14 cellular contexts compared by ENCODE assay signal in the genomic region with DNA sequence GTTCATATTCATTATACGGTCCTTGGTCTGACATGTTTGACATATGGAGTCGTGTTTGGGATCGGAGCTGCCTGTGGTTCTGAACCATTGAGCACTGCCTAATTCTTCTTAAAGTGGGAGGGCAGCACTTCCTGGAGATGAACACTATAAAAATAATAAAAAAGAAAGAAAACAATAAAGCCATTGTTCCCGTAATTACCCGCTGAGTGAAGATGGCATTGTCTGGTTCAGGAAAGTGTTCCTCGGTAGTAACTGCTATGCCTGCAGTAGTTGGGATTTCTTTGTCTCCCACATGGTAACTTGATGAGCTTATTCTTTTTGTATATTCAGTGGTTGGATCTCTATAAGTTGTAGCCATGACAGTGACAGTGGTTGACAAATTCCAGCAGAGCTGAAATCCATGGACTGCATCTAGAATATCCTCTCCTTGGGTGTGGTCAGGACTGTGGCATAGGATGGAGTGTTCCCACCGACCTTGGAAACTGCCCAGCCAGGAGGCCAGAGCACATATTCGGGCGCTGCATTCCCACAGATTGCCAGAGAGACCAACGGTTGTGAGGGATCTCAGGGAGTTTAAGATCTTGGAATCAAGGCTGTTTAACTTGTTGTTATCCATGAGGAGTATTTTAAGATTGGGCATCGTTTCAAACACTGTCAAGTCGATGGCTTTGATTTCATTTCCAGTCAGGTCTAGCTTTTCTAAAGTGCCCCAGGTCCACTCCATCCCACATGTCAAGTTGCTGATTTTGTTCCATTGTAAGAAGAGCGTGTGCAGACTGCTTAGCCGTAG. TPM values are rescaled to one million over a fixed set of nuclear protein-coding genes. Genes with fewer than 3 reads are reported as not detected.
A peak's percentile ranks its signal among the peaks of the same experiment; 100 is the strongest.
DNase-seq lines count a peak whose midpoint lies in the region; ATAC-seq and TF ChIP-seq lines count a peak whose summit lies in the region.
"Had no signal": no experiment of that assay in that cellular context is flagged by ENCODE, and none has a peak within 500 bp of the region (broad histone marks: within the 10 kb centered on the region; RNA-seq: fewer than 3 reads in every experiment).

No MANE protein-coding gene starts in this region.

- H3K14ac ChIP-seq in H9 (ENCODE audit: insufficient read depth, low read length) = no peak overlapping the region

- no peak overlapping the region for H2BK12ac ChIP-seq in H9 (ENCODE audit: insufficient read length, low read depth, low read length)

- no peaks in the 10 kb centered on the region for H3K23me2 ChIP-seq in H9 (ENCODE audit: insufficient read length, low read depth, low read length, poor library complexity, severe bottlenecking)

- peak overlapping the region in 2 of 3 experiments; percentile 65 to 69; a peak in 4 of 7 replicates for H3K27ac Mint-ChIP-seq in H9
- H3K27ac Mint-ChIP-seq in WTC11 = peak overlapping the region; percentile 85
- peak overlapping the region; percentile 97 for H3K27ac Mint-ChIP-seq in glutamatergic neuron (ENCODE audit: unreplicated experiment)
- H3K27ac Mint-ChIP-seq in progenitor cell of endocrine pancreas = peak overlapping the region; percentile 40
- H3K27ac Mint-ChIP-seq in activated T-helper 2 cell treated with anti-CD3 and anti-CD28 coated beads, Interferon-gamma antibody, Interleukin-2, Interleukin-4, amounts not matched to agents 10 μg/mL and 5 μg/mL and 100 μg/mL, durations not matched to agents 14 hours and 24 hours and 36 hours = no peak overlapping the region
- H3K27ac Mint-ChIP-seq: T-cell had no signal

- no peak overlapping the region for H3K4ac ChIP-seq in H9 (ENCODE audit: low read depth, low read length)

- H4K5ac ChIP-seq in H9 (ENCODE audit: insufficient read length, low read depth, low read length) = no peak overlapping the region

- peaks cover 6% of the 10 kb centered on the region for H3K79me1 ChIP-seq in H9 (ENCODE audit: insufficient read depth, low read depth, low read length, poor library complexity, severe bottlenecking)

- H3K4me1 ChIP-seq in H9 (ENCODE audit: insufficient read depth, low read length) (peaks cover 6% of the 10 kb centered on the region; the same call in 1 of the 2 replicates), right lobe of liver (peaks cover 0 to 7% (median 3%) of the 10 kb centered on the region in 4 donors)

- H2AK5ac ChIP-seq in H9 (ENCODE audit: insufficient read length, low read length) = no peak overlapping the region

- peaks cover 90% of the 10 kb centered on the region in 2 experiments for H3K4me1 Mint-ChIP-seq in H9
- peaks cover 93% of the 10 kb centered on the region for H3K4me1 Mint-ChIP-seq in WTC11
- H3K4me1 Mint-ChIP-seq in glutamatergic neuron (ENCODE audit: low read depth, unreplicated experiment) = peaks cover 65% of the 10 kb centered on the region
- H3K4me1 Mint-ChIP-seq in progenitor cell of endocrine pancreas (ENCODE audit: low read depth) = peaks cover 52% of the 10 kb centered on the region
- H3K4me1 Mint-ChIP-seq in activated T-helper 2 cell treated with anti-CD3 and anti-CD28 coated beads, Interferon-gamma antibody, Interleukin-2, Interleukin-4, amounts not matched to agents 10 μg/mL and 5 μg/mL and 100 μg/mL, durations not matched to agents 14 hours and 24 hours and 36 hours (ENCODE audit: low read depth) = peaks cover 21% of the 10 kb centered on the region

- no peak overlapping the region for H4K91ac ChIP-seq in H9 (ENCODE audit: insufficient read length, low read depth, low read length)

- CTCF ChIA-PET in WTC11 (lab: Charles Lee) = interaction anchor here (1.0 to 1.2 kb wide), 3 partner anchors 47 to 84 kb away, joined by 3 to 5 read pairs (median 3); no protein-coding TSS in a partner anchor

- H3K27me3 ChIP-seq in H9 (ENCODE audit: insufficient read depth, low read length) (no peaks in the 10 kb centered on the region), right lobe of liver (no peaks in the 10 kb centered on the region)
- H3K27me3 ChIP-seq: vagina had no signal

- POLR2A ChIA-PET in WTC11 (lab: Charles Lee) = no interaction called here

- no peak overlapping the region for H2BK20ac ChIP-seq in H9 (ENCODE audit: low read depth, low read length, poor library complexity, severe bottlenecking)

- H4K20me1 ChIP-seq in H9 (ENCODE audit: control insufficient read depth, insufficient read depth, insufficient read length) = no peaks in the 10 kb centered on the region

- H3K4me2 ChIP-seq in H9 (ENCODE audit: insufficient read depth, insufficient read length, low read length) = no peak overlapping the region

- H3K56ac ChIP-seq in H9 (ENCODE audit: insufficient read length, low read depth, low read length) = no peak overlapping the region

- no peak overlapping the region for H3K9ac ChIP-seq in H9 (ENCODE audit: extremely low read depth, insufficient read length, low read length)

- no CpG with 5 or more reads among the region's 14 CpGs for WGBS in H9 (ENCODE audit: extremely low coverage, insufficient read length, low lambda C conversion rate)
- 87% methylated on average over 10 of the region's 14 CpGs for WGBS in right lobe of liver (ENCODE audit: insufficient coverage, low coverage, low lambda C conversion rate, missing lambda C conversion rate)

- no peak overlapping the region for H3T11ph ChIP-seq in H9 (ENCODE audit: low read length)

- no peak for TF ChIP-seq POLR2A in right lobe of liver (IDR thresholded peaks at IDR 0.05)

- ATAC-seq in WTC11 (no peak), right lobe of liver (no peak)
- ATAC-seq: T-cell had no signal

- H3K79me2 ChIP-seq in H9 (ENCODE audit: insufficient read depth, low read length) = peaks cover 2% of the 10 kb centered on the region; the same call in 1 of the 2 replicates

- H3K4me3 Mint-ChIP-seq in H9 (no peak overlapping the region), WTC11 (no peak overlapping the region), glutamatergic neuron (ENCODE audit: unreplicated experiment) (peak overlapping the region; percentile 88), progenitor cell of endocrine pancreas (ENCODE audit: low read depth) (peak overlapping the region; percentile 18)
- H3K4me3 Mint-ChIP-seq in activated T-helper 2 cell treated with anti-CD3 and anti-CD28 coated beads, Interferon-gamma antibody, Interleukin-2, Interleukin-4, amounts not matched to agents 10 μg/mL and 5 μg/mL and 100 μg/mL, durations not matched to agents 14 hours and 24 hours and 36 hours (ENCODE audit: low read depth) = no peak overlapping the region
- H3K4me3 Mint-ChIP-seq: T-cell had no signal

- no peak overlapping the region for H3K4me3 ChIP-seq in right lobe of liver
- H3K4me3 ChIP-seq: psoas muscle, vagina had no signal

- no peak for DNase-seq in H9
- DNase-seq in WTC11 (ENCODE audit: low spot score) = no peak
- no peak for DNase-seq in glutamatergic neuron
- DNase-seq in progenitor cell of endocrine pancreas (ENCODE audit: low spot score, unreplicated experiment) = no peak
- no peak for DNase-seq in NCI-H345 (lab: John Stamatoyannopoulos, UW)
- no peak for DNase-seq in NCI-H2107 (lab: John Stamatoyannopoulos, UW)
- no peak for DNase-seq in right lobe of liver
- DNase-seq in activated T-helper 2 cell treated with anti-CD3 and anti-CD28 coated beads, Interferon-gamma antibody, Interleukin-2, Interleukin-4, amounts not matched to agents 10 μg/mL and 5 μg/mL and 100 μg/mL, durations not matched to agents 14 hours and 24 hours and 36 hours (ENCODE audit: low spot score) = no peak
- DNase-seq: activated CD4-positive, alpha-beta T cell treated with anti-CD3 and anti-CD28 coated beads for 1 hour; psoas muscle; stimulated activated CD4-positive, alpha-beta T cell treated with anti-CD3 and anti-CD28 coated beads, Interleukin-2, amount 100 ng/mL, for 48 hours; T-cell had no signal

- H3K27me3 Mint-ChIP-seq in H9 (ENCODE audit: low read depth) (no peaks in the 10 kb centered on the region), WTC11 (ENCODE audit: low read depth) (no peaks in the 10 kb centered on the region), glutamatergic neuron (ENCODE audit: unreplicated experiment) (peaks cover 5% of the 10 kb centered on the region), progenitor cell of endocrine pancreas (no peaks in the 10 kb centered on the region)
- peaks cover 16% of the 10 kb centered on the region for H3K27me3 Mint-ChIP-seq in activated T-helper 2 cell treated with anti-CD3 and anti-CD28 coated beads, Interferon-gamma antibody, Interleukin-2, Interleukin-4, amounts not matched to agents 10 μg/mL and 5 μg/mL and 100 μg/mL, durations not matched to agents 14 hours and 24 hours and 36 hours (ENCODE audit: low read depth)

- no peak overlapping the region for H3K23ac ChIP-seq in H9 (ENCODE audit: insufficient read length, low read depth, low read length)

- no peaks in the 10 kb centered on the region for H3K9me3 Mint-ChIP-seq in H9
- peaks cover 4% of the 10 kb centered on the region; the same call in 1 of the 2 replicates for H3K9me3 Mint-ChIP-seq in WTC11
- peaks cover 8% of the 10 kb centered on the region for H3K9me3 Mint-ChIP-seq in glutamatergic neuron (ENCODE audit: unreplicated experiment)
- no peaks in the 10 kb centered on the region for H3K9me3 Mint-ChIP-seq in progenitor cell of endocrine pancreas (ENCODE audit: low read depth)
- no peaks in the 10 kb centered on the region for H3K9me3 Mint-ChIP-seq in activated T-helper 2 cell treated with anti-CD3 and anti-CD28 coated beads, Interferon-gamma antibody, Interleukin-2, Interleukin-4, amounts not matched to agents 10 μg/mL and 5 μg/mL and 100 μg/mL, durations not matched to agents 14 hours and 24 hours and 36 hours
- H3K9me3 Mint-ChIP-seq: T-cell had no signal

- no peak overlapping the region for H2AFZ ChIP-seq in H9 (ENCODE audit: low read length)

- H3K27ac ChIP-seq in H9 (ENCODE audit: insufficient read length, low read depth, low read length) (no peak overlapping the region), right lobe of liver (no peak overlapping the region)
- H3K27ac ChIP-seq: C4-2B, psoas muscle, vagina had no signal

- peaks cover 0 to 6% (median 0%) of the 10 kb centered on the region in 3 experiments; a peak in 2 of 7 replicates for H3K36me3 Mint-ChIP-seq in H9 (ENCODE audit: insufficient read depth in 1 of 3, low read depth in 3 of 3)
- 0 out of 2 replicates have a peak, but pooled peaks cover 2% of the 10 kb centered on the region for H3K36me3 Mint-ChIP-seq in WTC11
- H3K36me3 Mint-ChIP-seq in glutamatergic neuron (ENCODE audit: unreplicated experiment) = no peaks in the 10 kb centered on the region
- H3K36me3 Mint-ChIP-seq in progenitor cell of endocrine pancreas (ENCODE audit: insufficient read depth) = peaks cover 1% of the 10 kb centered on the region
- H3K36me3 Mint-ChIP-seq in activated T-helper 2 cell treated with anti-CD3 and anti-CD28 coated beads, Interferon-gamma antibody, Interleukin-2, Interleukin-4, amounts not matched to agents 10 μg/mL and 5 μg/mL and 100 μg/mL, durations not matched to agents 14 hours and 24 hours and 36 hours (ENCODE audit: low read depth) = no peaks in the 10 kb centered on the region
- H3K36me3 Mint-ChIP-seq: T-cell had no signal

- no peak for TF ChIP-seq CTCF in H9 (conservative IDR thresholded peaks at IDR 0.05)
- TF ChIP-seq CTCF in WTC11 (IDR thresholded peaks at IDR 0.05) = no peak
- no peak for TF ChIP-seq CTCF in glutamatergic neuron (IDR thresholded peaks at IDR 0.05; ENCODE audit: partially characterized antibody, unreplicated experiment)
- TF ChIP-seq CTCF in progenitor cell of endocrine pancreas (IDR thresholded peaks at IDR 0.05; ENCODE audit: unreplicated experiment) = no peak
- TF ChIP-seq CTCF in right lobe of liver (IDR thresholded peaks at IDR 0.05) = no peak

- H2BK120ac ChIP-seq in H9 (ENCODE audit: low read depth, low read length, poor library complexity, severe bottlenecking) = no peak overlapping the region

- H3K9me3 ChIP-seq in H9 (ENCODE audit: control insufficient read depth, low read depth, low read length) (no peaks in the 10 kb centered on the region), right lobe of liver (no peaks in the 10 kb centered on the region)
- H3K9me3 ChIP-seq: psoas muscle, vagina had no signal

- no peak overlapping the region for H2BK5ac ChIP-seq in H9 (ENCODE audit: insufficient read length, low read length)

- H4K8ac ChIP-seq in H9 (replicated peaks; ENCODE audit: insufficient read length, low read depth, low read length) = no peak overlapping the region

- no peak overlapping the region for H3K18ac ChIP-seq in H9 (ENCODE audit: insufficient read length, low read depth, low read length)

- intact Hi-C loops in right lobe of liver (cut with DNase I) = no loop called here
- intact Hi-C loops in activated T-helper 2 cell treated with anti-CD3 and anti-CD28 coated beads, Interferon-gamma antibody, Interleukin-2, Interleukin-4, amounts not matched to agents 10 μg/mL and 5 μg/mL and 100 μg/mL, durations not matched to agents 14 hours and 24 hours and 36 hours (cut with micrococcal nuclease) = no loop called here

- H2BK15ac ChIP-seq in H9 (ENCODE audit: low read depth, low read length) = no peak overlapping the region

- no peaks in the 10 kb centered on the region for H3K36me3 ChIP-seq in right lobe of liver
- H3K36me3 ChIP-seq: vagina had no signal

RNA-seq across cellular contexts. Expression of a gene that starts 1.8 kb away (rescaled TPM):
- total RNA-seq in H9 (2021) = not detected in 2 replicates
- not detected in 3 replicates for total RNA-seq in WTC11 (2021)
- 28.9 TPM for total RNA-seq in glutamatergic neuron (ENCODE audit: unreplicated experiment)
- not detected in 2 replicates for total RNA-seq in progenitor cell of endocrine pancreas
- under 1 TPM in 5 of 6 experiments, not detected in 1; 0.06 to 0.53 (median 0.17) TPM for total RNA-seq in right lobe of liver
- total RNA-seq in activated T-helper 2 cell treated with anti-CD3 and anti-CD28 coated beads, Interferon-gamma antibody, Interleukin-2, Interleukin-4, amounts not matched to agents 10 μg/mL and 5 μg/mL and 100 μg/mL, durations not matched to agents 14 hours and 24 hours and 36 hours = 0.44 and 0.59 TPM in 2 replicates

Comparison
In these comparisons a context has a peak if more than half of its experiments do, and no peak if none do; other contexts are left out.
1. H3K4me3 Mint-ChIP-seq: peak in glutamatergic neuron (single experiment) and progenitor cell of endocrine pancreas (single experiment); none in H9 (0 of 2), WTC11 (single experiment) and activated T-helper 2 cell treated with anti-CD3 and anti-CD28 coated beads, Interferon-gamma antibody, Interleukin-2, Interleukin-4, amounts not matched to agents 10 μg/mL and 5 μg/mL and 100 μg/mL, durations not matched to agents 14 hours and 24 hours and 36 hours (single experiment).
2. RNA of a gene that starts 1.8 kb away (total RNA-seq): 28.9 TPM in glutamatergic neuron (single experiment); 0.44 to 0.59 TPM in activated T-helper 2 cell treated with anti-CD3 and anti-CD28 coated beads, Interferon-gamma antibody, Interleukin-2, Interleukin-4, amounts not matched to agents 10 μg/mL and 5 μg/mL and 100 μg/mL, durations not matched to agents 14 hours and 24 hours and 36 hours, 0.06 to 0.53 TPM in right lobe of liver, not detected in WTC11, not detected in H9 and not detected in progenitor cell of endocrine pancreas; every median in the first group is over 10 times any median in the second.